Comparison of ENCODE assay signal across 8 cellular contexts in the genomic region with DNA sequence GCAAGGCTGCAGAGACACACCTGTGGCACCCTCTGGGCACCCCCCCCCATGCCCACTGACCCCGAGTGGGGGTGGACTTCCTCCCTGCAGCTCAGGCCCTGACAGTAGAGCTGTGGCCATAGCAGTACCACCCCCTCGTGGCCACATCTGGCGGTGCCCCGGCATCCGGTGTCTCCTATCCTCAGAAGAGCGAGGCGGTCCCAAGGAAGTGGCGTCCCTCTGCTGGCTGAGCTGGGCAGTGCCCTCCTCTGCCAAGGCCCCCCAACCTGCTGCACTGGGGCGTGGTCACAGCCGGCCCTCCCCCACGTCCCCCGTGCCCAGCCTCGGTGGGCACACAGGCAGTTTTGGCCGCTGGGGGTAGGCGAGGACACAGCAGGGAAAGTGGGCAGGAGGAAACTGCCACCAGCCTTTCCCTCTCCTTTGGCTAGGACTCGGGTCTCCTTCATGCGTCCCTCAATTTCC. TPM values are rescaled to one million over a fixed set of nuclear protein-coding genes. Genes with fewer than 3 reads are reported as not detected.
A peak's percentile ranks its signal among the peaks of the same experiment; 100 is the strongest.
DNase-seq lines count a peak whose midpoint lies in the region; ATAC-seq and FAIRE-seq lines count a peak whose summit lies in the region.

No MANE protein-coding gene starts in this region.

- no peak overlapping the region for H3K4me3 ChIP-seq in small intestine (ENCODE audit: low read depth in 1 of 2, low read length in 2 of 2)

- no peak overlapping the region for H3K27ac Mint-ChIP-seq in activated naive CD8-positive, alpha-beta T cell treated with anti-CD3 and anti-CD28 coated beads, Interleukin-2, amount 50 U/mL, for 24 hours

- H3K9me3 ChIP-seq in small intestine (ENCODE audit: control insufficient read depth, low read depth) = no peaks in the 10 kb centered on the region

- no peaks in the 10 kb centered on the region for H3K27me3 Mint-ChIP-seq in activated naive CD8-positive, alpha-beta T cell treated with anti-CD3 and anti-CD28 coated beads, Interleukin-2, amount 50 U/mL, for 24 hours

- no peak overlapping the region for H3K4me3 Mint-ChIP-seq in activated naive CD8-positive, alpha-beta T cell treated with anti-CD3 and anti-CD28 coated beads, Interleukin-2, amount 50 U/mL, for 24 hours

- H3K4me1 ChIP-seq in small intestine (ENCODE audit: control insufficient read depth in 2 of 2, insufficient read depth in 1 of 2, low read depth in 1 of 2, low read length in 1 of 2) = no peaks in the 10 kb centered on the region

- no peaks in the 10 kb centered on the region for H3K36me3 ChIP-seq in small intestine (ENCODE audit: control insufficient read depth in 2 of 2, insufficient read depth in 2 of 2, low read length in 2 of 2)

- no peaks in the 10 kb centered on the region for H3K4me1 Mint-ChIP-seq in activated naive CD8-positive, alpha-beta T cell treated with anti-CD3 and anti-CD28 coated beads, Interleukin-2, amount 50 U/mL, for 24 hours

- 14 to 23% (median 20%) methylated on average over 10 to 17 of the region's 17 CpGs for WGBS in small intestine, 3 donors

- no peaks in the 10 kb centered on the region for H3K27me3 ChIP-seq in small intestine (ENCODE audit: control insufficient read depth in 2 of 2, insufficient read depth in 2 of 2, low read length in 2 of 2)

- no peak overlapping the region for H3K27ac ChIP-seq in small intestine (ENCODE audit: low read depth in 1 of 2, low read length in 1 of 2)

- DNase-seq in AG08395 (ENCODE audit: low spot score) = peak; percentile 66
- DNase-seq in GM18507 (ENCODE audit: extremely low spot score, insufficient read length, low read depth) = peak; percentile 42
- peak; percentile 72 to 77 for DNase-seq in Kasumi-1 (lab: John Stamatoyannopoulos, UW)
- DNase-seq in SIG-M5 (lab: John Stamatoyannopoulos, UW) = peak; percentile 7
- peak; percentile 77 for DNase-seq in activated naive CD8-positive, alpha-beta T cell treated with anti-CD3 and anti-CD28 coated beads, Interleukin-2, amount 50 U/mL, for 24 hours
- DNase-seq in iPS DF 19.7 (ENCODE audit: low read depth, low spot score) = peak; percentile 52
- peak; percentile 68 for DNase-seq in small intestine

- no peaks in the 10 kb centered on the region for H3K36me3 Mint-ChIP-seq in activated naive CD8-positive, alpha-beta T cell treated with anti-CD3 and anti-CD28 coated beads, Interleukin-2, amount 50 U/mL, for 24 hours (ENCODE audit: low read depth)

- FAIRE-seq in GM18507 (lab: Jason Lieb, UNC) = peak; percentile 73
- no peak for FAIRE-seq in small intestine (lab: Jason Lieb, UNC)

- H3K9me3 Mint-ChIP-seq in activated naive CD8-positive, alpha-beta T cell treated with anti-CD3 and anti-CD28 coated beads, Interleukin-2, amount 50 U/mL, for 24 hours = no peaks in the 10 kb centered on the region

- peak; percentile 90 for ATAC-seq in activated naive CD8-positive, alpha-beta T cell treated with anti-CD3 and anti-CD28 coated beads, Interleukin-2, amount 50 U/mL, for 24 hours
- ATAC-seq in GM19455 (IDR thresholded peaks at IDR 0.05; ENCODE audit: unreplicated experiment) = no peak

RNA-seq across cellular contexts. Expression of gene SLC6A12, which starts 6.0 kb away (rescaled TPM):
- 1 to 10 TPM in 2 of 3 donors, under 1 TPM in 1; 0.48 to 9.4 (median 3.0) TPM for polyA plus RNA-seq in small intestine

RNA-seq across cellular contexts. Expression of gene SLC6A13, which starts 42.7 kb away (rescaled TPM):
- polyA plus RNA-seq in small intestine = 10 to 100 TPM in 2 of 3 donors, under 1 TPM in 1; 0.24 to 18.6 (median 11.3) TPM

Comparison
In these comparisons a context has a peak if more than half of its experiments do, and no peak if none do; other contexts are left out.
1. DNase-seq: peak in every context shown above with its lines; median percentile 77 in activated naive CD8-positive, alpha-beta T cell treated with anti-CD3 and anti-CD28 coated beads, Interleukin-2, amount 50 U/mL, for 24 hours; 74 in Kasumi-1; 68 in small intestine; 66 in AG08395; 52 in iPS DF 19.7; 42 in GM18507; 7 in SIG-M5.